ENCODE assay signal across 1 cellular context in the genomic region with DNA sequence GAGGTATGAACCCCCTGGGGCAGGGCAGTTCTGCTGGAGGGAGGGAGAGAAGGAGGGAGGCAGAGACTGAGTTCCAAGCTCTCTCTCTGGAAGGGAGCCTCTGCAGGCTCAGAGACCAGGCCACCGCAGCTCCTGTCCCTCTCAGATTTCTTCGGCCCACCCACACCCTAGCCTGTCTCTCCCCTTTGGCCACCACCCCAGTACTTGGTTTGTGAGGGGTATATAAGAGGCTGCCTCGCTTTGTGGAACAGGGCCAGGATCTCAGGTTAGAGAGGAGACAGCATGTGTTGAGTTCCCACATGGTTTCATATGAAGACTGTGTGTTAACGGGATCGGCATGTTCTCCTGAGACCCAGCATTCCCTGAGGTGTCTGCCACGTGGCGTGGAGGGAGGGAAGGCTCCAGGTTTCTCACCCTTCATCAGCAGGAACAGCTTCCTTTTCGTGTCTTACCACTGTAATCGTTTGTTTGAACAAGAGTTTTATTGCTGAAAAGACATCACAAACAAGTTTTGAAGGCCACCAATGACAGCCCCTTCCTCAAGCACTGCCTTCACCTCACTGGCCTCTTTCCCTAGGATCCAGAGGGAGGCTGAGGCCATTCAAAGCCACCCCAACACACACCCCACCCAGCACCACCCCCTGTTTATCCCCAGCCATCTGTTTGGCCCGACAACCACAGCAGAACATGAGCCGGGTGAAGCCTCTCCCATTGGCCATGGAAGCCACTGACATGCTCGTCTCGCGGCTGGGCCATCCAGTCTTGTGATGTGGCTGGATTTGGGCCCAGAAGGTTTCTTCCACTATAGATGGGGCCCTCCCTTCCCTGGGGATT.
TF ChIP-seq lines count a peak whose summit lies in the region.

No MANE protein-coding gene starts in this region.

TF ChIP-seq in K562, 482 proteins besides CTCF, POLR2A, EP300 and RAD21 (continued from another document and continues in another):
- TF ChIP-seq, protein P1, sequence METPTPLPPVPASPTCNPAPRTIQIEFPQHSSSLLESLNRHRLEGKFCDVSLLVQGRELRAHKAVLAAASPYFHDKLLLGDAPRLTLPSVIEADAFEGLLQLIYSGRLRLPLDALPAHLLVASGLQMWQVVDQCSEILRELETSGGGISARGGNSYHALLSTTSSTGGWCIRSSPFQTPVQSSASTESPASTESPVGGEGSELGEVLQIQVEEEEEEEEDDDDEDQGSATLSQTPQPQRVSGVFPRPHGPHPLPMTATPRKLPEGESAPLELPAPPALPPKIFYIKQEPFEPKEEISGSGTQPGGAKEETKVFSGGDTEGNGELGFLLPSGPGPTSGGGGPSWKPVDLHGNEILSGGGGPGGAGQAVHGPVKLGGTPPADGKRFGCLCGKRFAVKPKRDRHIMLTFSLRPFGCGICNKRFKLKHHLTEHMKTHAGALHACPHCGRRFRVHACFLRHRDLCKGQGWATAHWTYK (CRISPR knock-in tag; IDR thresholded peaks at IDR 0.05), result peak; percentile 67
- TF ChIP-seq, protein P2, sequence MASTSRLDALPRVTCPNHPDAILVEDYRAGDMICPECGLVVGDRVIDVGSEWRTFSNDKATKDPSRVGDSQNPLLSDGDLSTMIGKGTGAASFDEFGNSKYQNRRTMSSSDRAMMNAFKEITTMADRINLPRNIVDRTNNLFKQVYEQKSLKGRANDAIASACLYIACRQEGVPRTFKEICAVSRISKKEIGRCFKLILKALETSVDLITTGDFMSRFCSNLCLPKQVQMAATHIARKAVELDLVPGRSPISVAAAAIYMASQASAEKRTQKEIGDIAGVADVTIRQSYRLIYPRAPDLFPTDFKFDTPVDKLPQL (IDR thresholded peaks at IDR 0.05; ENCODE audit: extremely low read depth, insufficient read length), result no peak
- TF ChIP-seq ZNF589 (CRISPR knock-in tag; IDR thresholded peaks at IDR 0.05; ENCODE audit: low read depth) (peak; percentile 93), TBP (optimal IDR thresholded peaks at IDR 0.05; ENCODE audit: low read depth, low read length) (no peak), SMARCB1 (IDR thresholded peaks at IDR 0.05; ENCODE audit: insufficient read length, low read depth) (no peak), SMAD1 (IDR thresholded peaks at IDR 0.05; ENCODE audit: low read depth, low read length, partially characterized antibody) (no peak), RBFOX2 (IDR thresholded peaks at IDR 0.05; ENCODE audit: low read depth, low read length) (peak; percentile 68), FOXM1 (IDR thresholded peaks at IDR 0.05; ENCODE audit: low read depth) (no peak; the same call in 1 of the 2 replicates), FOXM1 (CRISPR knock-in tag; IDR thresholded peaks at IDR 0.05; ENCODE audit: low read depth) (0 out of 2 replicates have a peak, but pooled peaks have one; percentile 48), TCF7 (IDR thresholded peaks at IDR 0.05; ENCODE audit: borderline replicate concordance) (no peak), SMARCE1 (IDR thresholded peaks at IDR 0.05) (no peak), ZNF23 (CRISPR knock-in tag; IDR thresholded peaks at IDR 0.05) (peak; percentile 76), TAF1 (IDR thresholded peaks at IDR 0.05; ENCODE audit: control insufficient read depth, extremely low read depth, insufficient read depth, low read length, severe bottlenecking) (peak; percentile 26), FOXJ3 (CRISPR knock-in tag; IDR thresholded peaks at IDR 0.05) (no peak), CBFA2T2 (conservative IDR thresholded peaks at IDR 0.05) (peak; percentile 63), DACH1 (IDR thresholded peaks at IDR 0.05; ENCODE audit: partially characterized antibody) (peak; percentile 55), POLR2G (IDR thresholded peaks at IDR 0.05; ENCODE audit: low read depth, low read length) (peak; percentile 63; the same call in 1 of the 2 replicates), ZNF354B (CRISPR knock-in tag; IDR thresholded peaks at IDR 0.05) (no peak), PTTG1 (tag; IDR thresholded peaks at IDR 0.05; ENCODE audit: low read depth) (peak; percentile 62; the same call in 1 of the 2 replicates), ZNF224 (CRISPR knock-in tag; IDR thresholded peaks at IDR 0.05) (no peak), SIN3B (IDR thresholded peaks at IDR 0.05; ENCODE audit: low read depth) (no peak), SRSF9 (IDR thresholded peaks at IDR 0.05; ENCODE audit: borderline replicate concordance, low read depth, low read length) (no peak), ZNF75A (CRISPR knock-in tag; IDR thresholded peaks at IDR 0.05) (peak; percentile 46), ZNF197 (CRISPR knock-in tag; IDR thresholded peaks at IDR 0.05; ENCODE audit: low read depth) (no peak), JUNB (CRISPR knock-in tag; conservative IDR thresholded peaks at IDR 0.05) (no peak), RB1 (IDR thresholded peaks at IDR 0.05; ENCODE audit: low read depth) (0 out of 2 replicates have a peak, but pooled peaks have one; percentile 50), ZNF77 (CRISPR knock-in tag; IDR thresholded peaks at IDR 0.05) (no peak), ZNF121 (CRISPR knock-in tag; conservative IDR thresholded peaks at IDR 0.05) (no peak)
- TF ChIP-seq, protein P3, sequence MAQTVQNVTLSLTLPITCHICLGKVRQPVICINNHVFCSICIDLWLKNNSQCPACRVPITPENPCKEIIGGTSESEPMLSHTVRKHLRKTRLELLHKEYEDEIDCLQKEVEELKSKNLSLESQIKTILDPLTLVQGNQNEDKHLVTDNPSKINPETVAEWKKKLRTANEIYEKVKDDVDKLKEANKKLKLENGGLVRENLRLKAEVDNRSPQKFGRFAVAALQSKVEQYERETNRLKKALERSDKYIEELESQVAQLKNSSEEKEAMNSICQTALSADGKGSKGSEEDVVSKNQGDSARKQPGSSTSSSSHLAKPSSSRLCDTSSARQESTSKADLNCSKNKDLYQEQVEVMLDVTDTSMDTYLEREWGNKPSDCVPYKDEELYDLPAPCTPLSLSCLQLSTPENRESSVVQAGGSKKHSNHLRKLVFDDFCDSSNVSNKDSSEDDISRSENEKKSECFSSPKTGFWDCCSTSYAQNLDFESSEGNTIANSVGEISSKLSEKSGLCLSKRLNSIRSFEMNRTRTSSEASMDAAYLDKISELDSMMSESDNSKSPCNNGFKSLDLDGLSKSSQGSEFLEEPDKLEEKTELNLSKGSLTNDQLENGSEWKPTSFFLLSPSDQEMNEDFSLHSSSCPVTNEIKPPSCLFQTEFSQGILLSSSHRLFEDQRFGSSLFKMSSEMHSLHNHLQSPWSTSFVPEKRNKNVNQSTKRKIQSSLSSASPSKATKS (CRISPR knock-in tag; IDR thresholded peaks at IDR 0.05), result peak; percentile 9; the same call in 1 of the 2 replicates
- TF ChIP-seq, protein P4, sequence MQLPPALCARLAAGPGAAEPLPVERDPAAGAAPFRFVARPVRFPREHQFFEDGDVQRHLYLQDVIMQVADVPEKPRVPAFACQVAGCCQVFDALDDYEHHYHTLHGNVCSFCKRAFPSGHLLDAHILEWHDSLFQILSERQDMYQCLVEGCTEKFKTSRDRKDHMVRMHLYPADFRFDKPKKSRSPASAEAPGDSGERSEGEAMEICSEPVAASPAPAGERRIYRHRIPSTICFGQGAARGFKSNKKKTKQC (CRISPR knock-in tag; IDR thresholded peaks at IDR 0.05), result peak; percentile 47; the same call in 1 of the 2 replicates
- TF ChIP-seq, protein P5, sequence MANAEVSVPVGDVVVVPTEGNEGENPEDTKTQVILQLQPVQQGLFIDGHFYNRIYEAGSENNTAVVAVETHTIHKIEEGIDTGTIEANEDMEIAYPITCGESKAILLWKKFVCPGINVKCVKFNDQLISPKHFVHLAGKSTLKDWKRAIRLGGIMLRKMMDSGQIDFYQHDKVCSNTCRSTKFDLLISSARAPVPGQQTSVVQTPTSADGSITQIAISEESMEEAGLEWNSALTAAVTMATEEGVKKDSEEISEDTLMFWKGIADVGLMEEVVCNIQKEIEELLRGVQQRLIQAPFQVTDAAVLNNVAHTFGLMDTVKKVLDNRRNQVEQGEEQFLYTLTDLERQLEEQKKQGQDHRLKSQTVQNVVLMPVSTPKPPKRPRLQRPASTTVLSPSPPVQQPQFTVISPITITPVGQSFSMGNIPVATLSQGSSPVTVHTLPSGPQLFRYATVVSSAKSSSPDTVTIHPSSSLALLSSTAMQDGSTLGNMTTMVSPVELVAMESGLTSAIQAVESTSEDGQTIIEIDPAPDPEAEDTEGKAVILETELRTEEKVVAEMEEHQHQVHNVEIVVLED (CRISPR knock-in tag; IDR thresholded peaks at IDR 0.05), result peak; percentile 25; the same call in 1 of the 2 replicates
- TF ChIP-seq, protein P6, sequence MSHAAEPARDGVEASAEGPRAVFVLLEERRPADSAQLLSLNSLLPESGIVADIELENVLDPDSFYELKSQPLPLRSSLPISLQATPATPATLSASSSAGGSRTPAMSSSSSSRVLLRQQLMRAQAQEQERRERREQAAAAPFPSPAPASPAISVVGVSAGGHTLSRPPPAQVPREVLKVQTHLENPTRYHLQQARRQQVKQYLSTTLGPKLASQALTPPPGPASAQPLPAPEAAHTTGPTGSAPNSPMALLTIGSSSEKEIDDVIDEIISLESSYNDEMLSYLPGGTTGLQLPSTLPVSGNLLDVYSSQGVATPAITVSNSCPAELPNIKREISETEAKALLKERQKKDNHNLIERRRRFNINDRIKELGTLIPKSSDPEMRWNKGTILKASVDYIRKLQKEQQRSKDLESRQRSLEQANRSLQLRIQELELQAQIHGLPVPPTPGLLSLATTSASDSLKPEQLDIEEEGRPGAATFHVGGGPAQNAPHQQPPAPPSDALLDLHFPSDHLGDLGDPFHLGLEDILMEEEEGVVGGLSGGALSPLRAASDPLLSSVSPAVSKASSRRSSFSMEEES (CRISPR knock-in tag; IDR thresholded peaks at IDR 0.05), result peak; percentile 12; the same call in 1 of the 2 replicates
- TF ChIP-seq, protein P7, sequence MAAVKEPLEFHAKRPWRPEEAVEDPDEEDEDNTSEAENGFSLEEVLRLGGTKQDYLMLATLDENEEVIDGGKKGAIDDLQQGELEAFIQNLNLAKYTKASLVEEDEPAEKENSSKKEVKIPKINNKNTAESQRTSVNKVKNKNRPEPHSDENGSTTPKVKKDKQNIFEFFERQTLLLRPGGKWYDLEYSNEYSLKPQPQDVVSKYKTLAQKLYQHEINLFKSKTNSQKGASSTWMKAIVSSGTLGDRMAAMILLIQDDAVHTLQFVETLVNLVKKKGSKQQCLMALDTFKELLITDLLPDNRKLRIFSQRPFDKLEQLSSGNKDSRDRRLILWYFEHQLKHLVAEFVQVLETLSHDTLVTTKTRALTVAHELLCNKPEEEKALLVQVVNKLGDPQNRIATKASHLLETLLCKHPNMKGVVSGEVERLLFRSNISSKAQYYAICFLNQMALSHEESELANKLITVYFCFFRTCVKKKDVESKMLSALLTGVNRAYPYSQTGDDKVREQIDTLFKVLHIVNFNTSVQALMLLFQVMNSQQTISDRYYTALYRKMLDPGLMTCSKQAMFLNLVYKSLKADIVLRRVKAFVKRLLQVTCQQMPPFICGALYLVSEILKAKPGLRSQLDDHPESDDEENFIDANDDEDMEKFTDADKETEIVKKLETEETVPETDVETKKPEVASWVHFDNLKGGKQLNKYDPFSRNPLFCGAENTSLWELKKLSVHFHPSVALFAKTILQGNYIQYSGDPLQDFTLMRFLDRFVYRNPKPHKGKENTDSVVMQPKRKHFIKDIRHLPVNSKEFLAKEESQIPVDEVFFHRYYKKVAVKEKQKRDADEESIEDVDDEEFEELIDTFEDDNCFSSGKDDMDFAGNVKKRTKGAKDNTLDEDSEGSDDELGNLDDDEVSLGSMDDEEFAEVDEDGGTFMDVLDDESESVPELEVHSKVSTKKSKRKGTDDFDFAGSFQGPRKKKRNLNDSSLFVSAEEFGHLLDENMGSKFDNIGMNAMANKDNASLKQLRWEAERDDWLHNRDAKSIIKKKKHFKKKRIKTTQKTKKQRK (IDR thresholded peaks at IDR 0.05; ENCODE audit: borderline replicate concordance, low read depth, low read length), result no peak
- TF ChIP-seq, protein P8, sequence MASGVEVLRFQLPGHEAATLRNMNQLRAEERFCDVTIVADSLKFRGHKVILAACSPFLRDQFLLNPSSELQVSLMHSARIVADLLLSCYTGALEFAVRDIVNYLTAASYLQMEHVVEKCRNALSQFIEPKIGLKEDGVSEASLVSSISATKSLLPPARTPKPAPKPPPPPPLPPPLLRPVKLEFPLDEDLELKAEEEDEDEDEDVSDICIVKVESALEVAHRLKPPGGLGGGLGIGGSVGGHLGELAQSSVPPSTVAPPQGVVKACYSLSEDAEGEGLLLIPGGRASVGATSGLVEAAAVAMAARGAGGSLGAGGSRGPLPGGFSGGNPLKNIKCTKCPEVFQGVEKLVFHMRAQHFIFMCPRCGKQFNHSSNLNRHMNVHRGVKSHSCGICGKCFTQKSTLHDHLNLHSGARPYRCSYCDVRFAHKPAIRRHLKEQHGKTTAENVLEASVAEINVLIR (CRISPR knock-in tag; IDR thresholded peaks at IDR 0.05), result peak; percentile 39
- TF ChIP-seq, protein P9, sequence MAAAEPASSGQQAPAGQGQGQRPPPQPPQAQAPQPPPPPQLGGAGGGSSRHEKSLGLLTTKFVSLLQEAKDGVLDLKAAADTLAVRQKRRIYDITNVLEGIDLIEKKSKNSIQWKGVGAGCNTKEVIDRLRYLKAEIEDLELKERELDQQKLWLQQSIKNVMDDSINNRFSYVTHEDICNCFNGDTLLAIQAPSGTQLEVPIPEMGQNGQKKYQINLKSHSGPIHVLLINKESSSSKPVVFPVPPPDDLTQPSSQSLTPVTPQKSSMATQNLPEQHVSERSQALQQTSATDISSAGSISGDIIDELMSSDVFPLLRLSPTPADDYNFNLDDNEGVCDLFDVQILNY (CRISPR knock-in tag; IDR thresholded peaks at IDR 0.05), result no peak; the same call in 1 of the 2 replicates
- TF ChIP-seq, protein P10, sequence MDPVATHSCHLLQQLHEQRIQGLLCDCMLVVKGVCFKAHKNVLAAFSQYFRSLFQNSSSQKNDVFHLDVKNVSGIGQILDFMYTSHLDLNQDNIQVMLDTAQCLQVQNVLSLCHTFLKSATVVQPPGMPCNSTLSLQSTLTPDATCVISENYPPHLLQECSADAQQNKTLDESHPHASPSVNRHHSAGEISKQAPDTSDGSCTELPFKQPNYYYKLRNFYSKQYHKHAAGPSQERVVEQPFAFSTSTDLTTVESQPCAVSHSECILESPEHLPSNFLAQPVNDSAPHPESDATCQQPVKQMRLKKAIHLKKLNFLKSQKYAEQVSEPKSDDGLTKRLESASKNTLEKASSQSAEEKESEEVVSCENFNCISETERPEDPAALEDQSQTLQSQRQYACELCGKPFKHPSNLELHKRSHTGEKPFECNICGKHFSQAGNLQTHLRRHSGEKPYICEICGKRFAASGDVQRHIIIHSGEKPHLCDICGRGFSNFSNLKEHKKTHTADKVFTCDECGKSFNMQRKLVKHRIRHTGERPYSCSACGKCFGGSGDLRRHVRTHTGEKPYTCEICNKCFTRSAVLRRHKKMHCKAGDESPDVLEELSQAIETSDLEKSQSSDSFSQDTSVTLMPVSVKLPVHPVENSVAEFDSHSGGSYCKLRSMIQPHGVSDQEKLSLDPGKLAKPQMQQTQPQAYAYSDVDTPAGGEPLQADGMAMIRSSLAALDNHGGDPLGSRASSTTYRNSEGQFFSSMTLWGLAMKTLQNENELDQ (CRISPR knock-in tag; IDR thresholded peaks at IDR 0.05; ENCODE audit: borderline replicate concordance), result no peak
- TF ChIP-seq, protein P11, sequence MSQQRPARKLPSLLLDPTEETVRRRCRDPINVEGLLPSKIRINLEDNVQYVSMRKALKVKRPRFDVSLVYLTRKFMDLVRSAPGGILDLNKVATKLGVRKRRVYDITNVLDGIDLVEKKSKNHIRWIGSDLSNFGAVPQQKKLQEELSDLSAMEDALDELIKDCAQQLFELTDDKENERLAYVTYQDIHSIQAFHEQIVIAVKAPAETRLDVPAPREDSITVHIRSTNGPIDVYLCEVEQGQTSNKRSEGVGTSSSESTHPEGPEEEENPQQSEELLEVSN (IDR thresholded peaks at IDR 0.05; ENCODE audit: borderline replicate concordance in 1 of 2, extremely low read depth in 1 of 2, insufficient read depth in 1 of 2, insufficient read length in 1 of 2, low read depth in 1 of 2, low read length in 1 of 2, poor library complexity in 1 of 2, severe bottlenecking in 1 of 2), result peak; percentile 82 to 85
